1 cellular context compared by ENCODE assay signal in genomic region chr2:63023444-63023843, GRCh38.
TF ChIP-seq lines count a peak whose summit lies in the region.

No MANE protein-coding gene starts in this region.

TF ChIP-seq in GM23338, 12 proteins besides CTCF, POLR2A, EP300 and RAD21:
- TF ChIP-seq ZNF462 (CRISPR knock-in tag; IDR thresholded peaks at IDR 0.05) (no peak), STAT1 (IDR thresholded peaks at IDR 0.05; ENCODE audit: unreplicated experiment) (no peak), ZNF331 (CRISPR knock-in tag; IDR thresholded peaks at IDR 0.05; ENCODE audit: low read depth) (no peak), REST (IDR thresholded peaks at IDR 0.05; ENCODE audit: unreplicated experiment) (no peak)
